Comparison of ENCODE assay signal across 1 cellular context in genomic region chr2:104885119-104885777, GRCh38.
TF ChIP-seq lines count a peak whose summit lies in the region.

No MANE protein-coding gene starts in this region.

TF ChIP-seq in WTC11, 78 proteins besides CTCF, POLR2A, EP300 and RAD21 (continued from another document):
- peak; percentile 80; the same call in 1 of the 2 replicates for TF ChIP-seq ZSCAN18 (CRISPR knock-in tag; IDR thresholded peaks at IDR 0.05)
- TF ChIP-seq FOXP4 (CRISPR knock-in tag; IDR thresholded peaks at IDR 0.05), result no peak
- no peak for TF ChIP-seq MYBL2 (CRISPR knock-in tag; IDR thresholded peaks at IDR 0.05)
- TF ChIP-seq ZNF423 (CRISPR knock-in tag; IDR thresholded peaks at IDR 0.05), result peak; percentile 30; the same call in 1 of the 2 replicates
- TF ChIP-seq ERG (CRISPR knock-in tag; IDR thresholded peaks at IDR 0.05), result no peak
- no peak for TF ChIP-seq ZNF396 (CRISPR knock-in tag; IDR thresholded peaks at IDR 0.05; ENCODE audit: borderline replicate concordance)
- peak; percentile 86; the same call in 1 of the 2 replicates for TF ChIP-seq ZNF532 (CRISPR knock-in tag; IDR thresholded peaks at IDR 0.05; ENCODE audit: borderline replicate concordance)
- TF ChIP-seq SMAD4 (CRISPR knock-in tag; IDR thresholded peaks at IDR 0.05), result no peak
- no peak for TF ChIP-seq ZNF416 (CRISPR knock-in tag; IDR thresholded peaks at IDR 0.05)
